In the genomic region with DNA sequence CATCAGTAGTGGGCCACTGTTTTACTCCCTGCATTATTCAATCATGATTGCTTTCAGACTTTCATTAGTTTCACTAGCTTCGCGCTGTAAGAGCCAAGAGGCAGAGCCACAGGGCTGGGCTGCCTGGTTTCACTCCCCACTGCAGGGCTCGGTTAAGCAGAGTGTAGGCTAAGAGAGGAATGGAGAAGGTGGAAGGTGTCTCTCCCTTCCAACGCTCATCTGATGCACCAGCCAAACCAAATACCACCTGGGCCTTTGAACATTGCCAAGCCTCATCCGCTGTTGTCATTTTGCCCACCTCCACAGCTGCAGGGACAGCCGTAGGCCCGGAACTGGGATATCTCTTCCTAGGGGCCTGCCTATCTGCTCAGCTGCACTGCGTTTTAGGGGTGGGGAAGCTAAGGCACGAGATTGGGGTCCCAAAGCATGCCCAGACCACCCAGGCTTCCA, we compare ENCODE assay signal across 7 cellular contexts. TPM values are rescaled to one million over a fixed set of nuclear protein-coding genes. Genes with fewer than 3 reads are reported as not detected.
DNase-seq lines count a peak whose midpoint lies in the region; ATAC-seq lines count a peak whose summit lies in the region.
"Had no signal": no experiment of that assay in that cellular context is flagged by ENCODE, and none has a peak within 500 bp of the region (broad histone marks: within the 10 kb centered on the region; RNA-seq: fewer than 3 reads in every experiment).

No MANE protein-coding gene starts in this region.

- H3K27me3 ChIP-seq in ectodermal cell (ENCODE audit: control insufficient read depth, insufficient read depth, low read length, poor library complexity, severe bottlenecking), result no peaks in the 10 kb centered on the region

- no peaks in the 10 kb centered on the region for H3K9me3 ChIP-seq in KOPT-K1 (ENCODE audit: insufficient read depth, low read length, poor library complexity, severe bottlenecking)
- H3K9me3 ChIP-seq in ectodermal cell (ENCODE audit: control insufficient read depth, low read length), result no peaks in the 10 kb centered on the region

- ATAC-seq in sciatic nerve (peak; percentile 42), GM18858 (IDR thresholded peaks at IDR 0.05; ENCODE audit: unreplicated experiment) (no peak), GM19395 (IDR thresholded peaks at IDR 0.05; ENCODE audit: unreplicated experiment) (no peak)

- H3K36me3 ChIP-seq in KOPT-K1 (ENCODE audit: insufficient read depth, low read length) (peaks cover 25% of the 10 kb centered on the region), ectodermal cell (ENCODE audit: control insufficient read depth, insufficient read depth, low read length) (no peaks in the 10 kb centered on the region)

- WGBS in ectodermal cell, 2 experiments, result 83 to 87% methylated on average over 9 of the region's 9 CpGs

- H3K27ac ChIP-seq in KOPT-K1 (ENCODE audit: low read depth, low read length, poor library complexity, severe bottlenecking), result peak overlapping the region; percentile 93
- H3K27ac ChIP-seq in ectodermal cell (ENCODE audit: insufficient read depth, low read depth, low read length, poor library complexity, severe bottlenecking), result peak overlapping the region; percentile 100

- peaks cover 12% of the 10 kb centered on the region for H3K4me1 ChIP-seq in ectodermal cell (ENCODE audit: control insufficient read depth, insufficient read depth, low read length)

- intact Hi-C loops in sciatic nerve (cut with DNase I), result no loop called here

- peak overlapping the region; percentile 93 for H3K4me3 ChIP-seq in ectodermal cell (ENCODE audit: insufficient read depth, low read depth, low read length)

- DNase-seq in sciatic nerve (ENCODE audit: low spot score) (no peak), ureter (ENCODE audit: low spot score) (no peak)

RNA-seq across cellular contexts. Expression of gene SMARCB1, which starts 0.5 kb away (rescaled TPM):
- polyA plus RNA-seq in ectodermal cell (2013, experiment 1 of 4), result 211 TPM
- polyA plus RNA-seq in ectodermal cell (2013, experiment 2 of 4), result 183 TPM
- 175 TPM for polyA plus RNA-seq in ectodermal cell (2013, experiment 3 of 4)
- 190 TPM for polyA plus RNA-seq in ectodermal cell (2013, experiment 4 of 4)
- total RNA-seq in sciatic nerve (56.2 TPM), ureter (74.0 TPM)

RNA-seq across cellular contexts. Expression of gene MMP11, which starts 13.6 kb away (rescaled TPM):
- 5.6 TPM for polyA plus RNA-seq in ectodermal cell (2013, experiment 1 of 4)
- 6.4 TPM for polyA plus RNA-seq in ectodermal cell (2013, experiment 2 of 4)
- polyA plus RNA-seq in ectodermal cell (2013, experiment 3 of 4), result 7.1 TPM
- polyA plus RNA-seq in ectodermal cell (2013, experiment 4 of 4), result 7.9 TPM
- 3.9 TPM for total RNA-seq in sciatic nerve
- total RNA-seq in ureter, result 1.5 TPM

RNA-seq across cellular contexts. Expression of gene CHCHD10, which starts 18.5 kb away (rescaled TPM):
- 41.8 TPM for polyA plus RNA-seq in ectodermal cell (2013, experiment 1 of 4)
- 34.3 TPM for polyA plus RNA-seq in ectodermal cell (2013, experiment 2 of 4)
- 53.6 TPM for polyA plus RNA-seq in ectodermal cell (2013, experiment 3 of 4)
- polyA plus RNA-seq in ectodermal cell (2013, experiment 4 of 4), result 50.9 TPM
- total RNA-seq in sciatic nerve (32.5 TPM), ureter (232 TPM)

RNA-seq across cellular contexts. Expression of gene C22orf15, which starts 23.5 kb away (rescaled TPM):
- 4.8 TPM for polyA plus RNA-seq in ectodermal cell (2013, experiment 1 of 4)
- polyA plus RNA-seq in ectodermal cell (2013, experiment 2 of 4), result 4.0 TPM
- 3.8 TPM for polyA plus RNA-seq in ectodermal cell (2013, experiment 3 of 4)
- 3.9 TPM for polyA plus RNA-seq in ectodermal cell (2013, experiment 4 of 4)
- 0.49 TPM for total RNA-seq in sciatic nerve
- 0.18 TPM for total RNA-seq in ureter
- total RNA-seq: RPMI7951 had no signal

RNA-seq across cellular contexts. Expression of gene VPREB3, which starts 32.1 kb away (rescaled TPM):
- not detected for polyA plus RNA-seq in ectodermal cell (2013, experiment 1 of 4)
- polyA plus RNA-seq in ectodermal cell (2013, experiment 2 of 4), result not detected
- polyA plus RNA-seq in ectodermal cell (2013, experiment 3 of 4), result not detected
- polyA plus RNA-seq in ectodermal cell (2013, experiment 4 of 4), result not detected
- total RNA-seq in sciatic nerve (not detected), ureter (not detected)
- total RNA-seq: RPMI7951 had no signal
